ENCODE assay signal across 1 cellular context in genomic region chr18:79447703-79448367, GRCh38.
TF ChIP-seq lines count a peak whose summit lies in the region.

No MANE protein-coding gene starts in this region.

TF ChIP-seq in IMR-90, 13 proteins besides CTCF, POLR2A, EP300 and RAD21 (continued from another document):
- TF ChIP-seq FOS (IDR thresholded peaks at IDR 0.05; ENCODE audit: low read depth, low read length) (peak; percentile 70), USF2 (IDR thresholded peaks at IDR 0.05; ENCODE audit: low read depth, low read length) (0 out of 2 replicates have a peak, but pooled peaks have one; percentile 23), CHD1 (IDR thresholded peaks at IDR 0.05; ENCODE audit: low read depth, low read length) (no peak), NFE2L2 (IDR thresholded peaks at IDR 0.05; ENCODE audit: low read depth, low read length) (no peak), BHLHE40 (IDR thresholded peaks at IDR 0.05; ENCODE audit: low read depth, low read length) (peak; percentile 51), MAFK (IDR thresholded peaks at IDR 0.05; ENCODE audit: low read depth, low read length) (no peak), ELK1 (IDR thresholded peaks at IDR 0.05; ENCODE audit: borderline replicate concordance, low read depth, low read length) (no peak), RFX5 (IDR thresholded peaks at IDR 0.05; ENCODE audit: low read depth, low read length) (no peak), SMC3 (IDR thresholded peaks at IDR 0.05; ENCODE audit: low read depth, low read length) (no peak), MAZ (IDR thresholded peaks at IDR 0.05; ENCODE audit: borderline replicate concordance, low read depth, low read length) (no peak), MXI1 (IDR thresholded peaks at IDR 0.05; ENCODE audit: borderline replicate concordance, low read depth, low read length) (peak; percentile 64; the same call in 1 of the 2 replicates)
TF ChIP-seq in IMR-90: peak in this region for 4.
